In genomic region chr9:4986291-4986690, GRCh38 we compare ENCODE assay signal across 8 cellular contexts. TPM values are rescaled to one million over a fixed set of nuclear protein-coding genes. Genes with fewer than 3 reads are reported as not detected.
DNase-seq lines count a peak whose midpoint lies in the region; ATAC-seq and TF ChIP-seq lines count a peak whose summit lies in the region.

No MANE protein-coding gene starts in this region.

- H3K79me1 ChIP-seq in IMR-90 (ENCODE audit: low read depth in 1 of 2, low read length in 2 of 2): peaks cover 12 to 34% of the 10 kb centered on the region in 2 experiments

- H3K4me2 ChIP-seq in IMR-90 (ENCODE audit: low read depth, low read length) (peak overlapping the region; percentile 86), mammary epithelial cell (ENCODE audit: insufficient read depth, low read depth, low read length) (peak overlapping the region; percentile 99)

- no peak overlapping the region for H3K4ac ChIP-seq in IMR-90 (ENCODE audit: low read depth, low read length)

- H3K79me2 ChIP-seq in mammary epithelial cell (ENCODE audit: insufficient read depth, low read length): peaks cover 24% of the 10 kb centered on the region

- H3K9me1 ChIP-seq in IMR-90 (ENCODE audit: insufficient read depth, low read length): 0 out of 2 replicates have a peak, but pooled peaks cover 2% of the 10 kb centered on the region

- peak overlapping the region; percentile 70 for H3K9ac ChIP-seq in IMR-90 (ENCODE audit: low read depth, low read length)
- peak overlapping the region; percentile 75 for H3K9ac ChIP-seq in mammary epithelial cell (ENCODE audit: insufficient read depth, low read length)

- H3K27me3 ChIP-seq in AG04450 (ENCODE audit: control insufficient read depth, insufficient read depth, low read length): no peaks in the 10 kb centered on the region
- no peaks in the 10 kb centered on the region for H3K27me3 ChIP-seq in IMR-90 (ENCODE audit: control insufficient read depth, insufficient read depth, low read length)
- H3K27me3 ChIP-seq in mammary epithelial cell (ENCODE audit: insufficient read depth, low read length): no peaks in the 10 kb centered on the region

- H3K4me1 ChIP-seq in IMR-90 (ENCODE audit: control insufficient read depth, insufficient read depth, low read length) (0 out of 2 replicates have a peak, but pooled peaks cover 4% of the 10 kb centered on the region), mammary epithelial cell (ENCODE audit: insufficient read depth, low read length) (peaks cover 19% of the 10 kb centered on the region)

- CTCF ChIA-PET in AG04450 (lab: Charles Lee) (interaction anchor here (0.7 to 5.8 kb wide), 7 partner anchors 48 to 237 kb away, joined by 3 to 20 read pairs (median 7); no protein-coding TSS in a partner anchor), IMR-90 (lab: Yijun Ruan, JAX) (no interaction called here), mammary epithelial cell (lab: Charles Lee; ENCODE audit: low non-redundant PET) (no interaction called here)

- in situ Hi-C loops in IMR-90 (cut with MboI; ENCODE audit: low sequenced_read_pairs) (loop anchor here (5.0 to 10.0 kb wide), 3 partner anchors 61 to 599 kb away; no protein-coding TSS in a partner anchor), mammary epithelial cell (cut with MboI; ENCODE audit: low sequenced_read_pairs in 2 of 2) (loop anchor here (5.0 to 10.0 kb wide), 2 partner anchors 224 to 231 kb away; no protein-coding TSS in a partner anchor)

- no peak overlapping the region for H4K91ac ChIP-seq in IMR-90 (ENCODE audit: insufficient read depth, low read depth, low read length)

- intact Hi-C loops in IMR-90 (cut with micrococcal nuclease) (loop anchor here (5.0 to 10.0 kb wide), 3 partner anchors 151 to 451 kb away; partner anchors contain the start of gene PLGRKT), mammary epithelial cell (cut with micrococcal nuclease) (loop anchor here (5.0 to 10.0 kb wide), 5 partner anchors 64 to 616 kb away; partner anchors contain the start of genes CD274 and PLPP6)

- POLR2A ChIA-PET in AG04450 (lab: Yijun Ruan, JAX) (interaction anchor here (1.4 kb wide), 1 partner anchor 130 kb away, joined by 3 read pairs; no protein-coding TSS in a partner anchor), IMR-90 (lab: Charles Lee; ENCODE audit: unreplicated experiment) (interaction anchor here (0.6 kb wide), 2 partner anchors 198 to 201 kb away, joined by 3 to 4 read pairs; no protein-coding TSS in a partner anchor)

- H3K36me3 ChIP-seq in IMR-90 (ENCODE audit: control insufficient read depth, insufficient read depth, low read length) (0 out of 2 replicates have a peak, but pooled peaks cover 2% of the 10 kb centered on the region), mammary epithelial cell (ENCODE audit: insufficient read depth, low read length) (no peaks in the 10 kb centered on the region)

- H2BK5ac ChIP-seq in IMR-90 (ENCODE audit: low read depth, low read length, poor library complexity, severe bottlenecking): peak overlapping the region; percentile 92

- TF ChIP-seq RAD21 in IMR-90 (IDR thresholded peaks at IDR 0.05; ENCODE audit: low read length): no peak

- H3K9me3 ChIP-seq in AG04450 (ENCODE audit: control insufficient read depth, insufficient read depth, low read length): no peaks in the 10 kb centered on the region
- no peaks in the 10 kb centered on the region for H3K9me3 ChIP-seq in IMR-90 (ENCODE audit: control insufficient read depth, insufficient read depth, low read length)
- H3K9me3 ChIP-seq in mammary epithelial cell (replicated peaks; ENCODE audit: insufficient read depth, low read length): no peaks in the 10 kb centered on the region

- no peak overlapping the region; the same call in 1 of the 2 replicates for H3K23ac ChIP-seq in IMR-90 (ENCODE audit: low read depth, low read length)

- H2BK15ac ChIP-seq in IMR-90 (ENCODE audit: low read depth, low read length): no peak overlapping the region

- H2BK20ac ChIP-seq in IMR-90 (ENCODE audit: low read depth, low read length): no peak overlapping the region

- H2AFZ ChIP-seq in IMR-90 (replicated peaks; ENCODE audit: low read length, poor library complexity) (no peak overlapping the region), mammary epithelial cell (ENCODE audit: low read depth, low read length) (peak overlapping the region; percentile 99)

- H3K18ac ChIP-seq in IMR-90 (ENCODE audit: low read depth, low read length): peak overlapping the region; percentile 1; the same call in 1 of the 2 replicates

- H4K5ac ChIP-seq in IMR-90 (ENCODE audit: low read depth, low read length): no peak overlapping the region

- WGBS in IMR-90 (ENCODE audit: extremely low coverage in 2 of 2, insufficient read length in 1 of 2), 2 experiments: no CpG with 5 or more reads among the region's 3 CpGs
- 20% methylated on average over 3 of the region's 3 CpGs for WGBS in mammary epithelial cell (ENCODE audit: low coverage, missing lambda C conversion rate)

- H3K27ac ChIP-seq in AG04450 (ENCODE audit: low read depth, low read length) (peak overlapping the region; percentile 25), IMR-90 (ENCODE audit: insufficient read depth, low read length) (no peak overlapping the region; the same call in 1 of the 2 replicates), mammary epithelial cell (ENCODE audit: insufficient read depth, low read depth, low read length) (peak overlapping the region; percentile 79)

- BruUV-seq in IMR-90 (replicated peaks; lab: Mats Ljungman, UMichigan): no TSS peak
- no TSS peak for BruUV-seq in mammary epithelial cell (replicated peaks; lab: Mats Ljungman, UMichigan)

- no peak for ATAC-seq in IMR-90 (ENCODE audit: low read depth)
- no peak for ATAC-seq in HG02642 (IDR thresholded peaks at IDR 0.05; ENCODE audit: poor library complexity, unreplicated experiment)

- TF ChIP-seq CTCF in AG04450 (IDR thresholded peaks at IDR 0.05; ENCODE audit: low read depth, low read length) (no peak), IMR-90 (conservative IDR thresholded peaks at IDR 0.05; ENCODE audit: low read depth, low read length) (no peak), mammary epithelial cell (conservative IDR thresholded peaks at IDR 0.05 in 1 of 2, IDR thresholded peaks at IDR 0.05 in 1 of 2; ENCODE audit: extremely low read depth in 1 of 2, insufficient read depth in 1 of 2, low read depth in 1 of 2, low read length in 2 of 2) (no peak)

- peak overlapping the region; percentile 79 for H3K4me3 ChIP-seq in AG04450 (ENCODE audit: low read depth, low read length)
- peak overlapping the region; percentile 64 for H3K4me3 ChIP-seq in IMR-90 (ENCODE audit: insufficient read depth, low read depth, low read length)
- peak overlapping the region; percentile 67 to 81 (median 73) for H3K4me3 ChIP-seq in mammary epithelial cell (replicated peaks in 1 of 3; ENCODE audit: insufficient read depth in 1 of 3, low read depth in 2 of 3, low read length in 3 of 3)

- H3K14ac ChIP-seq in IMR-90 (replicated peaks; ENCODE audit: low read depth, low read length): 0 out of 2 replicates have a peak overlapping the region, but pooled peaks have one; percentile 46

- no peak overlapping the region for H4K8ac ChIP-seq in IMR-90 (ENCODE audit: low read depth in 2 of 2, low read length in 2 of 2)

- no peak overlapping the region for H2AK5ac ChIP-seq in IMR-90 (ENCODE audit: low read depth, low read length)

- H3K56ac ChIP-seq in IMR-90 (ENCODE audit: extremely low read depth, insufficient read depth, low read length): peak overlapping the region; percentile 82

- no peaks in the 10 kb centered on the region for H4K20me1 ChIP-seq in IMR-90 (ENCODE audit: insufficient read depth, low read length)
- H4K20me1 ChIP-seq in mammary epithelial cell (ENCODE audit: insufficient read depth, low read length): no peaks in the 10 kb centered on the region

- no peak for TF ChIP-seq POLR2A in IMR-90 (IDR thresholded peaks at IDR 0.05; ENCODE audit: low read depth, low read length)

- dilution Hi-C loops in IMR-90 (cut with HindIII; ENCODE audit: low sequenced_read_pairs, unreplicated experiment) (no loop called here), mammary epithelial cell (cut with HindIII; ENCODE audit: low sequenced_read_pairs) (no loop called here)

- H2AK9ac ChIP-seq in IMR-90 (replicated peaks; ENCODE audit: low read depth, low read length, poor library complexity): no peak overlapping the region

- H2BK120ac ChIP-seq in IMR-90 (ENCODE audit: low read depth, low read length): no peak overlapping the region

- DNase-seq in AG04450 (ENCODE audit: low read depth, low spot score): no peak
- peak; percentile 13 for DNase-seq in IMR-90
- no peak for DNase-seq in mammary epithelial cell
- peak; percentile 10 for DNase-seq in myocyte (ENCODE audit: low read depth)
- DNase-seq in HPDE6-E6E7 (ENCODE audit: extremely low spot score): no peak
- no peak for DNase-seq in activated T-cell treated with anti-CD3 and anti-CD28 coated beads for 4 hours
- no peak for DNase-seq in NCI-H2029 treated with DMSO at 0.1 percent for 48 hours (lab: John Stamatoyannopoulos, UW)

TF ChIP-seq in IMR-90, 13 proteins besides CTCF, POLR2A, EP300 and RAD21 (continues in another document):
- TF ChIP-seq MAFK (IDR thresholded peaks at IDR 0.05; ENCODE audit: low read depth, low read length) (no peak), BHLHE40 (IDR thresholded peaks at IDR 0.05; ENCODE audit: low read depth, low read length) (no peak), SMC3 (IDR thresholded peaks at IDR 0.05; ENCODE audit: low read depth, low read length) (no peak), USF2 (IDR thresholded peaks at IDR 0.05; ENCODE audit: low read depth, low read length) (no peak), MAZ (IDR thresholded peaks at IDR 0.05; ENCODE audit: borderline replicate concordance, low read depth, low read length) (no peak), MXI1 (IDR thresholded peaks at IDR 0.05; ENCODE audit: borderline replicate concordance, low read depth, low read length) (no peak), FOS (IDR thresholded peaks at IDR 0.05; ENCODE audit: low read depth, low read length) (no peak), RCOR1 (IDR thresholded peaks at IDR 0.05; ENCODE audit: insufficient replicate concordance, low read length) (no peak), NFE2L2 (IDR thresholded peaks at IDR 0.05; ENCODE audit: low read depth, low read length) (no peak)

RNA-seq across cellular contexts. Expression of gene JAK2, which starts 1.2 kb away (rescaled TPM):
- polyA plus RNA-seq in AG04450 (2011; rRNA removed) (6.1 and 9.2 TPM in 2 replicates), IMR-90 (2012; rRNA removed) (1.6 and 2.3 TPM in 2 replicates), mammary epithelial cell (1.7 TPM)
- 7.7 and 16.0 TPM in 2 replicates for polyA minus RNA-seq in AG04450 (2011; rRNA and poly(A)+ RNA removed)
- total RNA-seq in IMR-90 (2012; rRNA removed) (6.1 and 7.2 TPM in 2 replicates), mammary epithelial cell (1 to 10 TPM; 5.7 to 6.2 TPM), myocyte (10.7 and 13.3 TPM in 2 replicates)
- 0.31 and 0.57 TPM in 2 replicates for polyA plus RNA-seq in IMR-90 (2012; cell fraction: cytosol; rRNA removed)
- 0.51 and 3.4 TPM in 2 replicates for polyA plus RNA-seq in IMR-90 (2012; cell fraction: nucleus; rRNA removed; ENCODE audit: low replicate concordance)
- 11.4 TPM for polyA minus RNA-seq in mammary epithelial cell
- polyA plus RNA-seq in myocyte (2012): 2.9 TPM

Comparison
In these comparisons a context has a peak if more than half of its experiments do, and no peak if none do; other contexts are left out.
1. DNase-seq: peak in IMR-90 (single experiment) and myocyte (single experiment); none in AG04450 (single experiment), mammary epithelial cell (single experiment), HPDE6-E6E7 (single experiment), activated T-cell treated with anti-CD3 and anti-CD28 coated beads for 4 hours (single experiment) and NCI-H2029 treated with DMSO at 0.1 percent for 48 hours (single experiment).
2. Peak in every context shown above with its lines, with median percentiles within 50 percentile points of each other: H3K4me3 ChIP-seq.